Comparison of ENCODE assay signal across 1 cellular context in the genomic region with DNA sequence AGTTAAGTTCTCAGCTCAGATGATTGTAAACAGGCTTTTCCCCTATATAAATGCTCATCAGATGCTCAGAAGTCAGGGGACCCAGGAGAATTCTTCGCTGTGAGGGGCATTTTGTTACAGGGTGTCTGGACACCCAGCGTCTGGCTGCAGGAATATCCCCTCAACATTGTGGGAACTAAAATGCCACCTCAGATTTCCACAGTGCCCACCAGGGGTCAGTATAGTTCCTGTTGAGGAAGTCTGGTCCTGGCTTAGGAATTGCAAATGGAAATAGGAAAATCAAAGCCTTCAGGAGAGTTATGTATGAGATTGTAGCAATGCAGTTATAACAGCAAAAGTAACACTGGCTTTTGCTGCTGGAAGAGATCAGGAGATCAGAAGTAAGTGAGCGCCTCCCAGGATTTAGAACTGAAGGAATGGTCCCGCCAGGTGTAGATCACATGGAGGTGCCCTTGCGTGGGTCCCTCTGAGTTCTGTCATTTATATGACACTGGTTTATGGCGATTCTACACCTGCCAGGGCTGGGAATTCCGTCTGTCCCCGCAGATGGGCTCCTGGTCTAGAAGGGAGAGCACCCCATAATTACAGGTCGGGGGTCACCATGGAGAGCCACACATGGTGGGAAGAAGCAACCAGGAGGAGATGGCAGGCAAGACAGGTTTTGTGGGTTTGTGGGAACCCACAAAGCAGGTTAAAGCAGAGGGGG.
TF ChIP-seq lines count a peak whose summit lies in the region.

No MANE protein-coding gene starts in this region.

TF ChIP-seq in HCT116, 20 proteins besides CTCF, POLR2A, EP300 and RAD21 (continued from another document):
- no peak for TF ChIP-seq FOSL1 (IDR thresholded peaks at IDR 0.05; ENCODE audit: low read depth)
- TF ChIP-seq EZH2phosphoT487 (IDR thresholded peaks at IDR 0.05; ENCODE audit: borderline replicate concordance), result no peak
- TF ChIP-seq YY1 (IDR thresholded peaks at IDR 0.05; ENCODE audit: extremely low read depth, insufficient replicate concordance, low read depth, low read length), result no peak
TF ChIP-seq in HCT116: peak in this region for 0.
